In genomic region chr5:125064610-125065009, GRCh38 we compare ENCODE assay signal across 25 cellular contexts.
DNase-seq lines count a peak whose midpoint lies in the region; ATAC-seq and TF ChIP-seq lines count a peak whose summit lies in the region.
"Had no signal": no experiment of that assay in that cellular context is flagged by ENCODE, and none has a peak within 500 bp of the region (broad histone marks: within the 10 kb centered on the region; RNA-seq: fewer than 3 reads in every experiment).

No MANE protein-coding gene starts in this region.

- POLR2A ChIA-PET in CD4-positive, alpha-beta T cell (lab: Charles Lee) = no interaction called here

- H3K9me3 ChIP-seq in neural cell (ENCODE audit: low read length) = no peaks in the 10 kb centered on the region
- no peaks in the 10 kb centered on the region for H3K9me3 ChIP-seq in CD4-positive, alpha-beta T cell (ENCODE audit: control insufficient read depth, low read length)
- no peaks in the 10 kb centered on the region for H3K9me3 ChIP-seq in psoas muscle
- H3K9me3 ChIP-seq: esophagus muscularis mucosa, gastroesophageal sphincter had no signal

- no peaks in the 10 kb centered on the region for H3K9me2 ChIP-seq in neural cell (ENCODE audit: insufficient read depth, low read length)

- no peak for TF ChIP-seq RAD21 in neural cell (conservative IDR thresholded peaks at IDR 0.05)

- H3K4me1 ChIP-seq in psoas muscle = peaks cover 15% of the 10 kb centered on the region

- peaks cover 9% of the 10 kb centered on the region for H3F3A ChIP-seq in neural cell (ENCODE audit: insufficient read depth, low read length, poor library complexity, severe bottlenecking)

- H3K79me2 ChIP-seq in neural cell (replicated peaks; ENCODE audit: insufficient read depth, low read length) = no peaks in the 10 kb centered on the region

- peak overlapping the region; percentile 31 for H3K4me3 ChIP-seq in neural cell (ENCODE audit: low read length)
- H3K4me3 ChIP-seq in psoas muscle = no peak overlapping the region
- H3K4me3 ChIP-seq: esophagus muscularis mucosa, gastroesophageal sphincter, K562 had no signal

- H3K27ac Mint-ChIP-seq in CD4-positive, alpha-beta T cell = no peak overlapping the region
- H3K27ac Mint-ChIP-seq: activated B cell treated with CpG ODN at 0.5 μM for 24 hours; activated naive CD8-positive, alpha-beta T cell treated with anti-CD3 and anti-CD28 coated beads, Interleukin-2, amount 10 ng/mL, durations not matched to agents 7 days and 5 days; CD14-positive monocyte; effector memory CD8-positive, alpha-beta T cell; stimulated activated naive CD8-positive, alpha-beta T cell treated with anti-CD3 and anti-CD28 coated beads, Interleukin-15, Interleukin-2, amounts not matched to agents 100 ng/mL and 50 ng/mL, for 24 hours; type B pancreatic cell had no signal

- peaks cover 5% of the 10 kb centered on the region for H3K9me3 Mint-ChIP-seq in CD4-positive, alpha-beta T cell
- H3K9me3 Mint-ChIP-seq: type B pancreatic cell had no signal

- H4K20me1 ChIP-seq in neural cell (ENCODE audit: insufficient read depth) = no peaks in the 10 kb centered on the region

- no peaks in the 10 kb centered on the region for H3K4me1 Mint-ChIP-seq in CD4-positive, alpha-beta T cell (ENCODE audit: low read depth)
- H3K4me1 Mint-ChIP-seq: activated B cell treated with CpG ODN at 0.5 μM for 24 hours; activated naive CD8-positive, alpha-beta T cell treated with anti-CD3 and anti-CD28 coated beads, Interleukin-2, amount 10 ng/mL, durations not matched to agents 7 days and 5 days; CD14-positive monocyte had no signal

- DNase-seq in Right ventricle myocardium superior (no peak), Right ventricle myocardium inferior (ENCODE audit: missing footprints) (no peak), amniotic epithelial cell (ENCODE audit: low read depth) (peak; percentile 78), inferior parietal cortex (ENCODE audit: extremely low spot score) (no peak), psoas muscle (no peak)
- DNase-seq in CD4-positive, alpha-beta T cell = no peak
- DNase-seq: activated B cell treated with CpG ODN at 0.5 μM for 24 hours; activated CD4-positive, alpha-beta T cell treated with anti-CD3 and anti-CD28 coated beads, Interleukin-2, amount 50 U/mL, for 4 hours; activated CD8-positive, alpha-beta memory T cell treated with anti-CD3 and anti-CD28 coated beads, Interleukin-2, amount 50 U/mL, for 48 hours; activated effector memory CD4-positive, alpha-beta T cell treated with Interleukin-2 at 50 U/mL for 16 hours; activated naive CD8-positive, alpha-beta T cell treated with anti-CD3 and anti-CD28 coated beads, Interleukin-2, amount 10 ng/mL, durations not matched to agents 7 days and 5 days; brain microvascular endothelial cell; effector memory CD8-positive, alpha-beta T cell; islet precursor cell; stimulated activated CD4-positive, alpha-beta T cell treated with anti-CD3 and anti-CD28 coated beads, Interleukin-12 subunit alpha, Interleukin-12 subunit beta, amount 100 ng/mL, for 4 hours; stimulated activated CD4-positive, alpha-beta T cell treated with anti-CD3 and anti-CD28 coated beads, Interleukin-4, amount 100 ng/mL, for 4 hours; T-helper 9 cell had no signal

- ATAC-seq in Right ventricle myocardium superior (ENCODE audit: poor library complexity) (peak; percentile 22), Right ventricle myocardium inferior (no peak), psoas muscle (no peak), HG03378 (IDR thresholded peaks at IDR 0.05; ENCODE audit: unreplicated experiment) (no peak)
- ATAC-seq in CD4-positive, alpha-beta T cell (ENCODE audit: poor library complexity) = no peak
- ATAC-seq: effector memory CD8-positive, alpha-beta T cell; gastroesophageal sphincter; K562 had no signal

- no peak for TF ChIP-seq CTCF in neural cell (IDR thresholded peaks at IDR 0.05; ENCODE audit: poor library complexity, severe bottlenecking)
- TF ChIP-seq CTCF in CD4-positive, alpha-beta T cell (IDR thresholded peaks at IDR 0.05) = no peak
- TF ChIP-seq CTCF in psoas muscle (IDR thresholded peaks at IDR 0.05) = no peak

- H3K4me3 Mint-ChIP-seq in CD4-positive, alpha-beta T cell = no peak overlapping the region
- H3K4me3 Mint-ChIP-seq: activated B cell treated with CpG ODN at 0.5 μM for 24 hours; activated naive CD8-positive, alpha-beta T cell treated with anti-CD3 and anti-CD28 coated beads, Interleukin-2, amount 10 ng/mL, durations not matched to agents 7 days and 5 days; CD14-positive monocyte; effector memory CD8-positive, alpha-beta T cell; stimulated activated naive CD8-positive, alpha-beta T cell treated with anti-CD3 and anti-CD28 coated beads, Interleukin-15, Interleukin-2, amounts not matched to agents 100 ng/mL and 50 ng/mL, for 24 hours had no signal

- TF ChIP-seq EP300 in neural cell (conservative IDR thresholded peaks at IDR 0.05; ENCODE audit: poor library complexity, severe bottlenecking) = no peak

- CTCF ChIA-PET in CD4-positive, alpha-beta T cell (lab: Charles Lee) = no interaction called here

- no peak overlapping the region for H2AFZ ChIP-seq in neural cell (ENCODE audit: low read depth, low read length)

- 85 to 88% (median 86%) methylated on average over 3 of the region's 3 CpGs for WGBS in psoas muscle, 3 donors

- H3K9ac ChIP-seq in neural cell (ENCODE audit: low read length) = peak overlapping the region; percentile 35

- H3K27me3 ChIP-seq in neural cell (ENCODE audit: insufficient read depth, low read depth, low read length) (no peaks in the 10 kb centered on the region), psoas muscle (ENCODE audit: insufficient read depth in 3 of 3, low read length in 2 of 3) (no peaks in the 10 kb centered on the region)
- no peaks in the 10 kb centered on the region for H3K27me3 ChIP-seq in CD4-positive, alpha-beta T cell (ENCODE audit: control insufficient read depth, insufficient read depth, low read length)
- H3K27me3 ChIP-seq: brain microvascular endothelial cell, esophagus muscularis mucosa, gastroesophageal sphincter had no signal

- no peaks in the 10 kb centered on the region for H3K36me3 ChIP-seq in neural cell (ENCODE audit: insufficient read depth, low read length)
- H3K36me3 ChIP-seq in psoas muscle (ENCODE audit: insufficient read depth in 1 of 2, low read depth in 1 of 2) = no peaks in the 10 kb centered on the region
- H3K36me3 ChIP-seq: brain microvascular endothelial cell, esophagus muscularis mucosa, gastroesophageal sphincter had no signal

- H3K4me2 ChIP-seq in neural cell (ENCODE audit: low read length) = peak overlapping the region; percentile 50

- intact Hi-C loops in Right ventricle myocardium superior (cut with DNase I) (no loop called here), Right ventricle myocardium inferior (cut with DNase I) (no loop called here), psoas muscle (cut with DNase I) (no loop called here)
- intact Hi-C loops in CD4-positive, alpha-beta T cell (cut with DNase I, micrococcal nuclease) = no loop called here

- no peaks in the 10 kb centered on the region for H3K36me3 Mint-ChIP-seq in CD4-positive, alpha-beta T cell (ENCODE audit: low read depth)
- H3K36me3 Mint-ChIP-seq: activated naive CD8-positive, alpha-beta T cell treated with anti-CD3 and anti-CD28 coated beads, Interleukin-2, amount 10 ng/mL, durations not matched to agents 7 days and 5 days; CD14-positive monocyte; type B pancreatic cell had no signal

- H3K27me3 Mint-ChIP-seq in CD4-positive, alpha-beta T cell = no peaks in the 10 kb centered on the region
- H3K27me3 Mint-ChIP-seq: activated B cell treated with CpG ODN at 0.5 μM for 24 hours; activated naive CD8-positive, alpha-beta T cell treated with anti-CD3 and anti-CD28 coated beads, Interleukin-2, amount 10 ng/mL, durations not matched to agents 7 days and 5 days; effector memory CD8-positive, alpha-beta T cell; stimulated activated naive CD8-positive, alpha-beta T cell treated with anti-CD3 and anti-CD28 coated beads, Interleukin-15, Interleukin-2, amounts not matched to agents 100 ng/mL and 50 ng/mL, for 24 hours had no signal

- peak overlapping the region; percentile 60 for H3K27ac ChIP-seq in neural cell (ENCODE audit: low read length)
- H3K27ac ChIP-seq in CD4-positive, alpha-beta T cell (ENCODE audit: low read depth, low read length) = no peak overlapping the region
- no peak overlapping the region for H3K27ac ChIP-seq in psoas muscle
- H3K27ac ChIP-seq: brain microvascular endothelial cell, esophagus muscularis mucosa, gastroesophageal sphincter had no signal

TF ChIP-seq in neural cell, 6 proteins besides CTCF, POLR2A, EP300 and RAD21:
- TF ChIP-seq POLR2AphosphoS5 (IDR thresholded peaks at IDR 0.05) = no peak
- TF ChIP-seq TAF1 (IDR thresholded peaks at IDR 0.05; ENCODE audit: low read depth) = no peak
- no peak for TF ChIP-seq MXI1 (conservative IDR thresholded peaks at IDR 0.05; ENCODE audit: poor library complexity, severe bottlenecking)
- TF ChIP-seq EZH2 (IDR thresholded peaks at IDR 0.05; ENCODE audit: borderline replicate concordance, insufficient read depth, low read length, poor library complexity, severe bottlenecking) = no peak
- no peak for TF ChIP-seq SMC3 (conservative IDR thresholded peaks at IDR 0.05; ENCODE audit: poor library complexity)
- TF ChIP-seq REST (IDR thresholded peaks at IDR 0.05; ENCODE audit: borderline replicate concordance) = no peak
